Comparison of ENCODE assay signal across 8 cellular contexts in the genomic region with DNA sequence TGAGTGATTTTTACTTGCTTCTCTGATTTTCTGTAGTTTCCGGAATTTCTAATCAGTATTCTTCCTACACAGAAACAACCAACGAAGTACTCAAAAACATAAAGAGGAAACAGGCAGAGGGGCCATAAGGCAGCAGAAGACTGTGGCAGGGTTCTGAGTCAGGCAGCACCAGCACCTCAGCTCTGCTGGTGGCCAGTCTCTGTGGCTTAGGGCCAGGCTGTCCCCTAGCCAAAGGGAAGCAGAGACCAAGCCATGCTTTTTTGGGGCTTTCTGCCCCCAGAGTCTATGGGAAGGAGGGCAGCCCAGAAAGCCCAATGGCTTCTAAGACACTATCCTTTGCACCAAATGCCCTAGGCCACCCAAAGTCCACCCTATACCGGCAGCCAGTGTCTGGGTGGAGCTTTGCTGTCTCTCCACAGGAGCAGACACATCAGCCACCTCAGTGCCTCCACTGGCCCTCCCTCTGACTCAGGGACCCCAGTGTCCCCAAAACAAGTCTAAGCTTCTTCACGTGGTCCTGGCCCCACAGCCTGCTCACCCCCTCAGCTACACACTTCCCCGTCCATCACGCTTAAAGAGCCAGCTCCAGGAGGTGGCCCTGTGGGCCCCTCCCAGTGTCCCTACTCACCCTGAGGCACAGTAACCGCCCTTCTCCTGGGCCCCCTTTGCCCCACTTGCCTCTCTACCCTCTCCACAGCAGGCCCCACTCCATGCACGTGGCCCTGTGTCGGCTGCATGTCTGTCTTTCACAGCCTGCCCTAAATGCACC. TPM values are rescaled to one million over a fixed set of nuclear protein-coding genes. Genes with fewer than 3 reads are reported as not detected.
A peak's percentile ranks its signal among the peaks of the same experiment; 100 is the strongest.
DNase-seq lines count a peak whose midpoint lies in the region; ATAC-seq and TF ChIP-seq lines count a peak whose summit lies in the region.

No MANE protein-coding gene starts in this region.

- H3K4me3 ChIP-seq in adrenal gland (no peak overlapping the region), lung (no peak overlapping the region), thoracic aorta (peak overlapping the region; percentile 11)

- no peak for TF ChIP-seq CTCF in adrenal gland (IDR thresholded peaks at IDR 0.05)
- no peak for TF ChIP-seq CTCF in lung (IDR thresholded peaks at IDR 0.05; ENCODE audit: control extremely low read depth, extremely low read depth)
- TF ChIP-seq CTCF in thoracic aorta (IDR thresholded peaks at IDR 0.05), result no peak

- H3K36me3 ChIP-seq in adrenal gland (replicated peaks in 1 of 2), result peaks cover 0 to under 1% of the 10 kb centered on the region in 2 donors
- peaks cover 0 to 6% of the 10 kb centered on the region in 2 donors for H3K36me3 ChIP-seq in lung (ENCODE audit: control insufficient read depth in 2 of 2, insufficient read depth in 2 of 2, low read length in 2 of 2)
- peaks cover 4% of the 10 kb centered on the region for H3K36me3 ChIP-seq in thoracic aorta

- intact Hi-C loops in adrenal gland (cut with DNase I), result no loop called here

- peaks cover 71 to 96% of the 10 kb centered on the region in 2 donors for H3K4me1 ChIP-seq in adrenal gland (replicated peaks in 1 of 2)
- H3K4me1 ChIP-seq in lung (ENCODE audit: control insufficient read depth in 2 of 2, insufficient read depth in 2 of 2, low read length in 2 of 2), result peaks cover 38 to 63% of the 10 kb centered on the region in 2 donors
- H3K4me1 ChIP-seq in thoracic aorta (ENCODE audit: control insufficient read depth in 1 of 2, low read depth in 2 of 2), result peaks cover 76 to 96% of the 10 kb centered on the region in 2 donors

- no peak for DNase-seq in T-helper 2 cell treated with Interferon-gamma antibody and Interleukin-4, amounts not matched to agents 5 μg/mL and 100 μg/mL, for 36 hours (ENCODE audit: low spot score)
- DNase-seq in T-helper 2 cell (no peak), adrenal gland (peak in 3 of 7 donors; percentile 39 to 51 (median 50)), lung (ENCODE audit: low spot score) (no peak), thoracic aorta (ENCODE audit: low spot score) (no peak), epidermal melanocyte (ENCODE audit: insufficient read length, low spot score) (no peak), NCI-H510A treated with DMSO at 0.1 percent for 48 hours (lab: John Stamatoyannopoulos, UW) (no peak)

- peaks cover 57% of the 10 kb centered on the region for H3K4me1 Mint-ChIP-seq in T-helper 2 cell treated with Interferon-gamma antibody and Interleukin-4, amounts not matched to agents 5 μg/mL and 100 μg/mL, for 36 hours (ENCODE audit: low read depth)

- H3K27me3 Mint-ChIP-seq in T-helper 2 cell treated with Interferon-gamma antibody and Interleukin-4, amounts not matched to agents 5 μg/mL and 100 μg/mL, for 36 hours (ENCODE audit: low read depth), result no peaks in the 10 kb centered on the region

- peaks cover 13% of the 10 kb centered on the region for H3K9me3 Mint-ChIP-seq in T-helper 2 cell treated with Interferon-gamma antibody and Interleukin-4, amounts not matched to agents 5 μg/mL and 100 μg/mL, for 36 hours

- no peaks in the 10 kb centered on the region for H3K9me3 ChIP-seq in adrenal gland (replicated peaks in 1 of 3)
- H3K9me3 ChIP-seq in lung (ENCODE audit: control insufficient read depth in 2 of 2, insufficient read depth in 1 of 2, low read length in 1 of 2), result no peaks in the 10 kb centered on the region
- no peaks in the 10 kb centered on the region for H3K9me3 ChIP-seq in thoracic aorta

- H3K4me3 Mint-ChIP-seq in T-helper 2 cell treated with Interferon-gamma antibody and Interleukin-4, amounts not matched to agents 5 μg/mL and 100 μg/mL, for 36 hours, result peak overlapping the region; percentile 3

- WGBS in adrenal gland, 4 donors, result 74 to 85% (median 76%) methylated on average over 8 to 9 of the region's 9 CpGs
- WGBS in lung, 2 donors, result 46 to 51% methylated on average over 9 of the region's 9 CpGs

- H3K36me3 Mint-ChIP-seq in T-helper 2 cell treated with Interferon-gamma antibody and Interleukin-4, amounts not matched to agents 5 μg/mL and 100 μg/mL, for 36 hours (ENCODE audit: low read depth), result peaks cover 46% of the 10 kb centered on the region

- H3K27ac ChIP-seq in adrenal gland, result peak overlapping the region; percentile 40 to 86 (median 78)
- H3K27ac ChIP-seq in lung (ENCODE audit: low read depth in 1 of 2, low read length in 1 of 2), result peak overlapping the region; percentile 64 to 89
- peak overlapping the region; percentile 81 to 85 for H3K27ac ChIP-seq in thoracic aorta

- no peak for TF ChIP-seq POLR2A in adrenal gland (IDR thresholded peaks at IDR 0.05)

- no peak for ATAC-seq in lung (ENCODE audit: insufficient read depth, low FRiP score)
- ATAC-seq in thoracic aorta (ENCODE audit: insufficient number of reproducible peaks, low FRiP score, low read depth), result no peak
- no peak for ATAC-seq in GM18870 (IDR thresholded peaks at IDR 0.05; ENCODE audit: unreplicated experiment)

- peak overlapping the region; percentile 66 for H3K27ac Mint-ChIP-seq in T-helper 2 cell treated with Interferon-gamma antibody and Interleukin-4, amounts not matched to agents 5 μg/mL and 100 μg/mL, for 36 hours

- no peaks in the 10 kb centered on the region for H3K27me3 ChIP-seq in adrenal gland
- H3K27me3 ChIP-seq in lung (ENCODE audit: control insufficient read depth, insufficient read depth), result no peaks in the 10 kb centered on the region
- H3K27me3 ChIP-seq in thoracic aorta (replicated peaks; ENCODE audit: insufficient read depth), result no peaks in the 10 kb centered on the region

RNA-seq across cellular contexts. Expression of a gene that starts 46.2 kb away (rescaled TPM):
- total RNA-seq in adrenal gland, result 10 to 100 TPM; 33.2 to 77.0 (median 65.9) TPM
- 100 to 1,000 TPM in 2 of 3 donors, 10 to 100 TPM in 1; 72.0 to 145 (median 122) TPM for polyA plus RNA-seq in adrenal gland
- total RNA-seq in lung, result 10 to 100 TPM; 34.2 to 64.9 TPM
- polyA plus RNA-seq in lung, result 100 to 1,000 TPM in 1 of 2 donors, 10 to 100 TPM in 1; 75.2 to 129 TPM
- 10 to 100 TPM; 29.8 to 58.8 TPM for total RNA-seq in thoracic aorta

RNA-seq across cellular contexts. Expression of a gene that starts 49.1 kb away (rescaled TPM):
- 10 to 100 TPM; 17.5 to 47.1 (median 29.0) TPM for total RNA-seq in adrenal gland
- polyA plus RNA-seq in adrenal gland, result 100 to 1,000 TPM in 1 of 3 donors, 10 to 100 TPM in 2; 20.8 to 154 (median 71.6) TPM
- 100 to 1,000 TPM in 1 of 2 donors, 10 to 100 TPM in 1; 64.4 to 167 TPM for total RNA-seq in lung
- 100 to 1,000 TPM; 105 to 191 TPM for polyA plus RNA-seq in lung
- 10 to 100 TPM; 39.7 to 48.7 TPM for total RNA-seq in thoracic aorta

RNA-seq across cellular contexts. Expression of a gene that starts 52.8 kb away (rescaled TPM):
- total RNA-seq in adrenal gland (100 to 1,000 TPM in 2 of 8 donors, 10 to 100 TPM in 6; 10.0 to 117 (median 47.5) TPM), lung (10 to 100 TPM; 14.7 to 25.1 TPM), thoracic aorta (1 to 10 TPM; 5.6 to 8.9 TPM)
- polyA plus RNA-seq in adrenal gland (1,000 to 10,000 TPM in 1 of 3 donors, 100 to 1,000 TPM in 1, 10 to 100 TPM in 1; 10.4 to 1,399 (median 244) TPM), lung (10 to 100 TPM; 11.2 to 29.7 TPM)
